7 cellular contexts compared by ENCODE assay signal in the genomic region with DNA sequence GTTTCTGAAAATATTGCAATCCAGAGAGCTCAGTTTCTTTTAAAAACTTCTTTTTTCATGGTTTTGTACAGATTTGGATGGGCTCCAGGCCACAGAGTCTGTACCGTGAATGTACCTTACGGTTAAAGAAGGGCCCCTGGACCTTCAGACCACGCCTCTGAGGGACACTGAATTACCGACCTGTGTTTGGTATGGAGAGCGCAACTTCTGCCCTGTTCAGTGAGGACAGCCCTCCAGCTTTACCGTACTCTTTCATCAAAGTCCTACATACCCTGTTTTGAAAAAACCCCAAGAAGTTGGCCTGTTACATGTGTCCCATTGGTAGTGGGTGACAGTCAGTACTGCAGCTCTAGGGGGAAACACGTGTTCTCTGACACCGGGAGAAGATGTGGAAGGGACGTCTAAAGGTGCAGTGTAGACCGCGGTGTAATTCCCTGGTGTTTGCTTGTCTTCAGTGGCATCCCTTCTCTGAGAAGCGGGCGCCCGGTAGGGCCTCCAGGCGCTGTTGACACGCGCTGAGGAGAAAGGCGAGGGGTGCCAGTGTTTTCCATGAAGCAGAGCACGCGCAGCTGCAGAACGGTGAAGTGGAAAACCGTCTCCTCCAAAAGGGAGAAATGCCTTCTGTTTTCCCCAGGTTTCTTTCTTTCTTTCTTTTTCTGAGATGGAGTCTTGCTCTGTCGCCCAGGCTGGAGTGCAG. TPM values are rescaled to one million over a fixed set of nuclear protein-coding genes. Genes with fewer than 3 reads are reported as not detected.
DNase-seq lines count a peak whose midpoint lies in the region; ATAC-seq and TF ChIP-seq lines count a peak whose summit lies in the region.

No MANE protein-coding gene starts in this region.

- no peaks in the 10 kb centered on the region for H3K27me3 ChIP-seq in GM23248 (replicated peaks; ENCODE audit: insufficient read depth)
- H3K27me3 ChIP-seq in SJCRH30, result no peaks in the 10 kb centered on the region
- no peaks in the 10 kb centered on the region for H3K27me3 ChIP-seq in esophagus squamous epithelium
- no peaks in the 10 kb centered on the region for H3K27me3 ChIP-seq in stomach

- in situ Hi-C loops in GM23248 (cut with MboI), result no loop called here

- H3K79me2 ChIP-seq in GM23248 (ENCODE audit: insufficient read depth), result peaks cover 94% of the 10 kb centered on the region

- peak overlapping the region; percentile 64 for H3K4me2 ChIP-seq in GM23248 (ENCODE audit: unreplicated experiment)

- no peak overlapping the region for H3K4me3 ChIP-seq in GM23248
- H3K4me3 ChIP-seq in SJCRH30, result no peak overlapping the region
- peak overlapping the region in 1 of 4 donors; percentile 19 for H3K4me3 ChIP-seq in esophagus squamous epithelium
- H3K4me3 ChIP-seq in stomach, result no peak overlapping the region

- WGBS in GM23248 (ENCODE audit: low coverage in 1 of 2, low lambda C conversion rate in 2 of 2, missing lambda C conversion rate in 2 of 2), 2 experiments, result 90 to 92% methylated on average over 23 of the region's 23 CpGs
- 61% methylated on average over 19 to 23 of the region's 23 CpGs for WGBS in esophagus squamous epithelium, 2 donors
- WGBS in stomach, 5 donors, result 69 to 82% (median 81%) methylated on average over 23 of the region's 23 CpGs

- H3K36me3 ChIP-seq in GM23248 (ENCODE audit: low read depth) (no peaks in the 10 kb centered on the region), SJCRH30 (peaks cover 6% of the 10 kb centered on the region), esophagus squamous epithelium (no peaks in the 10 kb centered on the region), stomach (peaks cover 0 to 3% (median 0%) of the 10 kb centered on the region in 4 donors)

- no peak for DNase-seq in GM23248
- DNase-seq in SJCRH30, result no peak
- DNase-seq in esophagus squamous epithelium (lab: John Stamatoyannopoulos, UW), result no peak
- DNase-seq in stomach, result no peak
- no peak for DNase-seq in NCI-H1105 (lab: John Stamatoyannopoulos, UW)
- no peak for DNase-seq in NCI-H1694 treated with DMSO at 0.1 percent for 48 hours (lab: John Stamatoyannopoulos, UW)

- H3K9ac ChIP-seq in GM23248, result peak overlapping the region; percentile 70

- no peak for TF ChIP-seq CTCF in esophagus squamous epithelium (IDR thresholded peaks at IDR 0.05)
- no peak for TF ChIP-seq CTCF in stomach (IDR thresholded peaks at IDR 0.05)

- no peak for ATAC-seq in HG03520 (IDR thresholded peaks at IDR 0.05; ENCODE audit: unreplicated experiment)

- H3F3A ChIP-seq in GM23248 (ENCODE audit: insufficient read depth), result peaks cover 73% of the 10 kb centered on the region

- H3K27ac ChIP-seq in GM23248, result peak overlapping the region; percentile 93
- peak overlapping the region; percentile 25; the same call in 1 of the 2 replicates for H3K27ac ChIP-seq in SJCRH30
- H3K27ac ChIP-seq in esophagus squamous epithelium, result peak overlapping the region; percentile 64 to 96 (median 85)
- peak overlapping the region; percentile 51 to 95 (median 82) for H3K27ac ChIP-seq in stomach

- TF ChIP-seq EP300 in stomach (IDR thresholded peaks at IDR 0.05), result no peak

- no peaks in the 10 kb centered on the region for H3K9me2 ChIP-seq in GM23248 (ENCODE audit: insufficient read depth)

- TF ChIP-seq POLR2A in esophagus squamous epithelium (IDR thresholded peaks at IDR 0.05) (no peak), stomach (IDR thresholded peaks at IDR 0.05) (no peak)

- H3K4me1 ChIP-seq in GM23248 (ENCODE audit: insufficient read depth) (peaks cover 71% of the 10 kb centered on the region), SJCRH30 (peaks cover 62% of the 10 kb centered on the region), esophagus squamous epithelium (peaks cover 49 to 97% (median 83%) of the 10 kb centered on the region in 3 donors), stomach (peaks cover 66 to 100% (median 82%) of the 10 kb centered on the region in 4 donors)

- intact Hi-C loops in esophagus squamous epithelium (cut with DNase I), result no loop called here
- intact Hi-C loops in stomach (cut with DNase I; ENCODE audit: low total_unique reads), result no loop called here

- no peaks in the 10 kb centered on the region for H3K9me3 ChIP-seq in GM23248 (ENCODE audit: low read depth)
- no peaks in the 10 kb centered on the region for H3K9me3 ChIP-seq in SJCRH30 (replicated peaks)
- H3K9me3 ChIP-seq in esophagus squamous epithelium, result no peaks in the 10 kb centered on the region
- no peaks in the 10 kb centered on the region for H3K9me3 ChIP-seq in stomach

- H4K20me1 ChIP-seq in GM23248 (ENCODE audit: insufficient read depth), result no peaks in the 10 kb centered on the region

- H2AFZ ChIP-seq in GM23248, result no peak overlapping the region

RNA-seq across cellular contexts. Expression of a gene that starts 6.2 kb away (rescaled TPM):
- 31.4 and 32.5 TPM in 2 replicates for total RNA-seq in GM23248 (2014; rRNA removed; shearing (Covaris generic))
- polyA plus RNA-seq in GM23248 (2016; fragmentation: Nextera tagmentation; extraction: Ambion mirVana) (28.6 and 30.2 TPM in 2 replicates), stomach (10 to 100 TPM; 11.9 to 19.1 (median 14.9) TPM)
- total RNA-seq in SJCRH30 (2014; rRNA removed; shearing (Covaris generic)), result 59.8 and 66.2 TPM in 2 replicates
- total RNA-seq in esophagus squamous epithelium (10 to 100 TPM; 18.6 to 32.4 (median 23.0) TPM), stomach (100 to 1,000 TPM in 2 of 5 donors, 10 to 100 TPM in 3; 27.8 to 209 (median 41.7) TPM)

RNA-seq across cellular contexts. Expression of a gene that starts 24.8 kb away (rescaled TPM):
- 47.8 and 50.6 TPM in 2 replicates for total RNA-seq in GM23248 (2014; rRNA removed; shearing (Covaris generic))
- polyA plus RNA-seq in GM23248 (2016; fragmentation: Nextera tagmentation; extraction: Ambion mirVana) (31.2 and 31.5 TPM in 2 replicates), stomach (10 to 100 TPM; 18.7 to 46.9 (median 39.7) TPM)
- 27.5 and 28.9 TPM in 2 replicates for total RNA-seq in SJCRH30 (2014; rRNA removed; shearing (Covaris generic))
- total RNA-seq in esophagus squamous epithelium (10 to 100 TPM in 3 of 4 donors, 1 to 10 TPM in 1; 6.3 to 23.1 (median 17.1) TPM), stomach (10 to 100 TPM; 48.4 to 62.9 (median 52.2) TPM)

Comparison
In these comparisons a context has a peak if more than half of its experiments do, and no peak if none do; other contexts are left out.
1. H3K27ac ChIP-seq: peak in every context shown above with its lines; median percentile 93 in GM23248; 85 in esophagus squamous epithelium; 82 in stomach; 25 in SJCRH30.